ENCODE assay signal across 16 cellular contexts in genomic region chr7:80869821-80870751, GRCh38. TPM values are rescaled to one million over a fixed set of nuclear protein-coding genes. Genes with fewer than 3 reads are reported as not detected.
DNase-seq lines count a peak whose midpoint lies in the region; ATAC-seq, FAIRE-seq and TF ChIP-seq lines count a peak whose summit lies in the region.
"Had no signal": no experiment of that assay in that cellular context is flagged by ENCODE, and none has a peak within 500 bp of the region (broad histone marks: within the 10 kb centered on the region; RNA-seq: fewer than 3 reads in every experiment).

No MANE protein-coding gene starts in this region.

- DNase-seq in A549 (ENCODE audit: low read depth in 1 of 2, low spot score in 1 of 2) = peak; percentile 53 to 79
- DNase-seq in HT-29 (ENCODE audit: low spot score) = peak; percentile 88
- no peak for DNase-seq in mammary epithelial cell
- DNase-seq in omental fat pad (ENCODE audit: low spot score) = no peak
- no peak for DNase-seq in central memory CD4-positive, alpha-beta T cell
- no peak for DNase-seq in amniotic stem cell (lab: John Stamatoyannopoulos, UW)
- DNase-seq in NK-92 (lab: John Stamatoyannopoulos, UW; ENCODE audit: unreplicated experiment) = no peak
- DNase-seq: activated CD4-positive, CD25-positive, alpha-beta regulatory T cell; COR-L47; lower lobe of right lung; NCI-H1105; NCI-H446 treated with DMSO at 0.1 percent for 48 hours had no signal

- H3K27ac ChIP-seq in A549 (peak overlapping the region; percentile 77 to 79), mammary epithelial cell (ENCODE audit: insufficient read depth, low read depth, low read length) (peak overlapping the region; percentile 39)
- H3K27ac ChIP-seq: KMS-11, lower lobe of right lung had no signal

- peak; percentile 43 for FAIRE-seq in A549 (lab: Jason Lieb, UNC)
- FAIRE-seq: colon had no signal

- TF ChIP-seq CTCF in A549 (IDR thresholded peaks at IDR 0.05) (no peak), mammary epithelial cell (conservative IDR thresholded peaks at IDR 0.05 in 1 of 2, IDR thresholded peaks at IDR 0.05 in 1 of 2; ENCODE audit: extremely low read depth in 1 of 2, insufficient read depth in 1 of 2, low read depth in 1 of 2, low read length in 2 of 2) (no peak), omental fat pad (IDR thresholded peaks at IDR 0.05) (no peak)

- POLR2A ChIA-PET in A549 (lab: Yijun Ruan, JAX) = interaction anchor here (1.2 kb wide), 1 partner anchor 10 kb away, joined by 3 read pairs; no protein-coding TSS in a partner anchor

- WGBS in A549 (ENCODE audit: missing lambda C conversion rate) = 46% methylated on average over 6 of the region's 6 CpGs
- WGBS in mammary epithelial cell (ENCODE audit: low coverage, missing lambda C conversion rate) = 94% methylated on average over 6 of the region's 6 CpGs

- in situ Hi-C loops in mammary epithelial cell (cut with MboI; ENCODE audit: low sequenced_read_pairs in 2 of 2) = no loop called here

- no peak for TF ChIP-seq EP300 in A549 (IDR thresholded peaks at IDR 0.05)

- peak overlapping the region; percentile 72 for H3K4me2 ChIP-seq in A549
- no peak overlapping the region for H3K4me2 ChIP-seq in mammary epithelial cell (ENCODE audit: insufficient read depth, low read depth, low read length)
- H3K4me2 ChIP-seq: KMS-11 had no signal

- H3K4me1 ChIP-seq in A549 (peaks cover 70% of the 10 kb centered on the region), mammary epithelial cell (ENCODE audit: insufficient read depth, low read length) (peaks cover 11% of the 10 kb centered on the region)
- H3K4me1 ChIP-seq: lower lobe of right lung had no signal

- ATAC-seq in A549 (peak; percentile 90), omental fat pad (ENCODE audit: low FRiP score) (peak; percentile 31), esophagus mucosa (no peak)
- ATAC-seq: lower lobe of right lung had no signal

- H3K4me3 ChIP-seq in A549 = peak overlapping the region; percentile 11; the same call in 1 of the 3 replicates
- no peak overlapping the region for H3K4me3 ChIP-seq in mammary epithelial cell (replicated peaks in 1 of 3; ENCODE audit: insufficient read depth in 1 of 3, low read depth in 2 of 3, low read length in 3 of 3)
- H3K4me3 ChIP-seq: lower lobe of right lung had no signal

- TF ChIP-seq RAD21 in A549 (conservative IDR thresholded peaks at IDR 0.05 in 1 of 2, IDR thresholded peaks at IDR 0.05 in 1 of 2) = 0 out of 5 replicates have a peak, but pooled peaks of 1 of the 2 experiments have one; percentile 14

- no peak overlapping the region for H2AFZ ChIP-seq in mammary epithelial cell (ENCODE audit: low read depth, low read length)

- BruUV-seq in mammary epithelial cell (replicated peaks; lab: Mats Ljungman, UMichigan) = no TSS peak

- no peak for TF ChIP-seq POLR2A in A549 (IDR thresholded peaks at IDR 0.05; ENCODE audit: low read length)

- dilution Hi-C loops in mammary epithelial cell (cut with HindIII; ENCODE audit: low sequenced_read_pairs) = no loop called here

- no peaks in the 10 kb centered on the region for H4K20me1 ChIP-seq in mammary epithelial cell (ENCODE audit: insufficient read depth, low read length)

- no peaks in the 10 kb centered on the region for H3K27me3 ChIP-seq in mammary epithelial cell (ENCODE audit: insufficient read depth, low read length)

- peaks cover 91% of the 10 kb centered on the region for H3K79me2 ChIP-seq in mammary epithelial cell (ENCODE audit: insufficient read depth, low read length)

- CTCF ChIA-PET in A549 (lab: Yijun Ruan, JAX) (interaction anchor here (0.6 to 1.0 kb wide), 3 partner anchors 10 to 315 kb away, joined by 3 to 5 read pairs (median 3); no protein-coding TSS in a partner anchor), mammary epithelial cell (lab: Charles Lee; ENCODE audit: low non-redundant PET) (no interaction called here)

- H3K9ac ChIP-seq in mammary epithelial cell (ENCODE audit: insufficient read depth, low read length) = no peak overlapping the region
- H3K9ac ChIP-seq: KMS-11 had no signal

- peaks cover 10% of the 10 kb centered on the region for H3K36me3 ChIP-seq in mammary epithelial cell (ENCODE audit: insufficient read depth, low read length)
- H3K36me3 ChIP-seq: lower lobe of right lung had no signal

- intact Hi-C loops in mammary epithelial cell (cut with micrococcal nuclease) = loop anchor here (1.0 kb wide), 1 partner anchor 11 kb away; no protein-coding TSS in a partner anchor

- H3K9me3 ChIP-seq in A549 (no peaks in the 10 kb centered on the region), mammary epithelial cell (replicated peaks; ENCODE audit: insufficient read depth, low read length) (no peaks in the 10 kb centered on the region)
- H3K9me3 ChIP-seq: lower lobe of right lung had no signal

TF ChIP-seq in A549, 52 proteins besides CTCF, POLR2A, EP300 and RAD21 (continues in another document):
- no peak for TF ChIP-seq RFX5 (IDR thresholded peaks at IDR 0.05)
- no peak for TF ChIP-seq FOSL2 (IDR thresholded peaks at IDR 0.05)
- peak; percentile 47 for TF ChIP-seq FOSL2 (CRISPR knock-in tag; IDR thresholded peaks at IDR 0.05)
- TF ChIP-seq ZSCAN20 (CRISPR knock-in tag; IDR thresholded peaks at IDR 0.05) = no peak
- TF ChIP-seq POLR2AphosphoS2 (conservative IDR thresholded peaks at IDR 0.05; ENCODE audit: low read length) = no peak
- TF ChIP-seq ESRRA (IDR thresholded peaks at IDR 0.05; ENCODE audit: borderline replicate concordance, low read length) = no peak
- no peak for TF ChIP-seq PBX3 (IDR thresholded peaks at IDR 0.05)
- TF ChIP-seq REST (IDR thresholded peaks at IDR 0.05) = no peak
- no peak for TF ChIP-seq FOXS1 (CRISPR knock-in tag; IDR thresholded peaks at IDR 0.05)
- no peak for TF ChIP-seq HES2 (IDR thresholded peaks at IDR 0.05)
- TF ChIP-seq TFCP2L1 (CRISPR knock-in tag; IDR thresholded peaks at IDR 0.05) = no peak
- TF ChIP-seq NPAS2 (CRISPR knock-in tag; IDR thresholded peaks at IDR 0.05; ENCODE audit: borderline replicate concordance) = no peak
- TF ChIP-seq MAX (IDR thresholded peaks at IDR 0.05) = peak; percentile 24
- no peak for TF ChIP-seq USF2 (IDR thresholded peaks at IDR 0.05)
- TF ChIP-seq JUNB (IDR thresholded peaks at IDR 0.05) = no peak
- no peak for TF ChIP-seq ZNF302 (CRISPR knock-in tag; IDR thresholded peaks at IDR 0.05)

RNA-seq across cellular contexts. Expression of gene SEMA3C, which starts 48.8 kb away (rescaled TPM):
- polyA plus RNA-seq in A549 (2011; rRNA removed) (208 and 212 TPM in 2 replicates), A549 (2017; fragmentation: RNase III; extraction: RNeasy Plus Mini Kit Qiagen cat#74134 plus additional on column Dnase treatment) (78.1 to 79.2 TPM (median 78.2 TPM) in 3 replicates), mammary epithelial cell (140 TPM)
- polyA plus RNA-seq in A549 (2012; cell fraction: cytosol; rRNA removed) = 38.1 and 39.8 TPM in 2 replicates
- 42.9 and 51.9 TPM in 2 replicates for polyA plus RNA-seq in A549 (2012; cell fraction: nucleus; rRNA removed)
- polyA minus RNA-seq in A549 (2011; rRNA and poly(A)+ RNA removed) = 300 and 317 TPM in 2 replicates
- total RNA-seq in HT-29 (2014; rRNA removed; shearing (Covaris generic)) = 57.8 and 79.6 TPM in 2 replicates
- total RNA-seq in mammary epithelial cell (100 to 1,000 TPM; 312 to 708 TPM), omental fat pad (100 to 1,000 TPM in 2 of 4 donors, 10 to 100 TPM in 2; 46.2 to 201 (median 126) TPM), esophagus mucosa (9.5 TPM)
- polyA minus RNA-seq in mammary epithelial cell = 473 TPM
- total RNA-seq: T-helper 1 cell treated with Interleukin-12 subunit alpha and Interleukin-12 subunit beta and Interleukin-4 antibody, amounts not matched to agents 30 ng/mL and 1 ng/mL, for 36 hours had no signal

Comparison
In these comparisons a context has a peak if more than half of its experiments do, and no peak if none do; other contexts are left out.
1. DNase-seq: peak in A549 (2 of 2) and HT-29 (single experiment); none in mammary epithelial cell (single experiment), omental fat pad (single experiment), central memory CD4-positive, alpha-beta T cell (single experiment), amniotic stem cell (single experiment) and NK-92 (single experiment).